ENCODE assay signal across 23 cellular contexts in the genomic region with DNA sequence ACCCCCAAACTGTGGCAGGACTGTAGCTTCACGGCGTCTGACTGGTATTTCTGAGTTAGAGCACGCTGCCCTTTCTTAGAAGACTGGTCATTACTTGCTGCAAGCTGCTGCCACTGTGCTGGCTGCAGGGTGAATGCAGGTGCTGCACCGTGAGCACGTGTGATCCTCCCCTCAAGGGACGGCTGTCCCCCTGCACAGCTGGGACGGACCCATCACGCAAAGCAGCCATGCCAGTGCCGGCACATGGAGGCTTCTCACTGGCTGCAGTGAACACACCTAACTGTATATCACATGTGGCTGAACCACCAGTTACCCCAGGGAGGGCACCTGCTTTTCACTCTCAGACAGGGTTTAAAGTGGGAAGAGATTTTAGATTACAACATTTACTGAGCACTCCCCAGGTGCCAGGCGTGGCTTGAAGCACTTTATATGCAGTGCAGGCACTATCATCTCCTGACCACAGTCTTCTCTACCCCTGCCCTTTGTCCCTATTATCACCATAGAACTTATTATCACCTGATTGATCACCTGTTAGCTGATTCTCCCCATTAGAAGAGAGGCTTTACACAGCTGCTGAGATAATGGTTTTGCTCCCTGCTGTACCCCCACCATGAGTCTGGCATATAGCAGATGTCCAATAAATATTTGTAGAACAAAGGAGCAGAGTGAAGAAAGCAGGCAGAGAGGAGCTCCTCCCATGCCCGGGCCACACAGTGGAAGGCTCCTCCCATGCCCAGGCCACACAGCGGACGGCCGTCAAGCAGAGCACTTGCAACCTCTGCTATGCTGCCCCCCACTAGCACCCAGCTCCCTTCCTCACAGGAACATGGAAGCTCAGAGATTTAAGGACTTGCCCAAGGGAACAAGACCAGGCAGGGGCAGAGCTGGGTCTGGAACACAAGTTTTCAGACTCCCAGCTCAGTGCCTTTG. TPM values are rescaled to one million over a fixed set of nuclear protein-coding genes. Genes with fewer than 3 reads are reported as not detected.
A peak's percentile ranks its signal among the peaks of the same experiment; 100 is the strongest.
DNase-seq lines count a peak whose midpoint lies in the region; ATAC-seq and TF ChIP-seq lines count a peak whose summit lies in the region.
"Had no signal": no experiment of that assay in that cellular context is flagged by ENCODE, and none has a peak within 500 bp of the region (broad histone marks: within the 10 kb centered on the region; RNA-seq: fewer than 3 reads in every experiment).

No MANE protein-coding gene starts in this region.

- no peaks in the 10 kb centered on the region for H3K9me3 ChIP-seq in Peyer's patch
- no peaks in the 10 kb centered on the region for H3K9me3 ChIP-seq in mucosa of descending colon
- no peaks in the 10 kb centered on the region for H3K9me3 ChIP-seq in prostate gland
- no peaks in the 10 kb centered on the region for H3K9me3 ChIP-seq in HAP-1
- H3K9me3 ChIP-seq: Caco-2, gastroesophageal sphincter, right lobe of liver, SJSA1, uterus had no signal

- H3K27me3 ChIP-seq in Peyer's patch (no peaks in the 10 kb centered on the region), prostate gland (replicated peaks; ENCODE audit: insufficient read depth) (no peaks in the 10 kb centered on the region), HAP-1 (ENCODE audit: low read depth) (no peaks in the 10 kb centered on the region)
- H3K27me3 ChIP-seq: gastroesophageal sphincter, right lobe of liver, SJSA1, uterus had no signal

- ATAC-seq in GM18505 (IDR thresholded peaks at IDR 0.05; ENCODE audit: unreplicated experiment) = no peak
- ATAC-seq in mucosa of descending colon = peak; percentile 40
- ATAC-seq: gastroesophageal sphincter, left ventricle myocardium superior had no signal

- TF ChIP-seq POLR2A in GM18505 (IDR thresholded peaks at IDR 0.05; ENCODE audit: borderline replicate concordance, extremely low read depth, insufficient read depth, insufficient read length) (peak; percentile 30), Peyer's patch (IDR thresholded peaks at IDR 0.05) (no peak), prostate gland (IDR thresholded peaks at IDR 0.05) (no peak)

- 74% methylated on average over 12 of the region's 14 CpGs for WGBS in prostate gland

- peak overlapping the region in 3 of 4 donors; percentile 40 to 66 (median 62) for H3K27ac ChIP-seq in Peyer's patch
- H3K27ac ChIP-seq in prostate gland = no peak overlapping the region
- H3K27ac ChIP-seq: gastroesophageal sphincter, KMS-11, right lobe of liver, SJSA1, uterus, WERI-Rb-1 had no signal

- H3K4me1 ChIP-seq in Peyer's patch = peaks cover 0 to 21% (median 0%) of the 10 kb centered on the region in 4 donors
- no peaks in the 10 kb centered on the region for H3K4me1 ChIP-seq in mucosa of descending colon (ENCODE audit: low read depth)
- H3K4me1 ChIP-seq in prostate gland (replicated peaks) = no peaks in the 10 kb centered on the region
- no peaks in the 10 kb centered on the region for H3K4me1 ChIP-seq in HAP-1
- H3K4me1 ChIP-seq: Caco-2, gastroesophageal sphincter, right lobe of liver, SJSA1, uterus had no signal

- in situ Hi-C loops in HAP-1 (cut with MboI; ENCODE audit: low sequenced_read_pairs) = no loop called here

- DNase-seq in NCI-H146 (lab: John Stamatoyannopoulos, UW) = peak; percentile 95
- peak in 2 of 3 donors; percentile 63 to 68 for DNase-seq in Peyer's patch
- DNase-seq in mucosa of descending colon = no peak
- DNase-seq in cardiac septum (ENCODE audit: low spot score) = no peak
- DNase-seq in prostate gland (ENCODE audit: low spot score) = no peak
- no peak for DNase-seq in D341Med (ENCODE audit: low spot score)
- DNase-seq in HAP-1 (ENCODE audit: low spot score in 2 of 2) = no peak
- DNase-seq: activated CD4-positive, alpha-beta T cell treated with anti-CD3 and anti-CD28 coated beads, Interleukin-2, amount 50 U/mL, for 48 hours; activated naive CD4-positive, alpha-beta T cell treated with anti-CD3 and anti-CD28 coated beads, Interleukin-2, amount 50 U/mL, for 16 hours; activated T-cell treated with anti-CD3 and anti-CD28 coated beads, Interleukin-2, amount 50 U/mL, for 1 hour; Caco-2; left ventricle myocardium superior; NCI-H1105; NCI-H524 treated with DMSO at 0.1 percent for 48 hours; T-helper 2 cell; uterus; WERI-Rb-1 had no signal

- H3K4me3 ChIP-seq in Peyer's patch = no peak overlapping the region
- no peak overlapping the region for H3K4me3 ChIP-seq in mucosa of descending colon
- H3K4me3 ChIP-seq in prostate gland = no peak overlapping the region
- no peak overlapping the region for H3K4me3 ChIP-seq in HAP-1
- H3K4me3 ChIP-seq: gastroesophageal sphincter, right lobe of liver, SJSA1, uterus had no signal

- H3K36me3 ChIP-seq in Peyer's patch (peaks cover 0 to 64% (median 0%) of the 10 kb centered on the region in 3 donors), mucosa of descending colon (ENCODE audit: low read depth) (no peaks in the 10 kb centered on the region), prostate gland (peaks cover 5 to 6% of the 10 kb centered on the region in 2 donors), HAP-1 (replicated peaks) (peaks cover 73% of the 10 kb centered on the region)
- H3K36me3 ChIP-seq: uterus had no signal

- TF ChIP-seq CTCF in Peyer's patch (IDR thresholded peaks at IDR 0.05) (no peak), mucosa of descending colon (IDR thresholded peaks at IDR 0.05) (no peak), prostate gland (IDR thresholded peaks at IDR 0.05) (no peak)

- intact Hi-C loops in mucosa of descending colon (cut with DNase I, micrococcal nuclease) (no loop called here), cardiac septum (cut with DNase I) (no loop called here), prostate gland (cut with DNase I) (no loop called here)

RNA-seq across cellular contexts. Expression of a gene that starts 25.9 kb away (rescaled TPM):
- total RNA-seq in Peyer's patch (1 to 10 TPM in 1 of 4 donors, under 1 TPM in 1, not detected in 2; 0.54 to 1.2 TPM), mucosa of descending colon (under 1 TPM in 1 of 3 donors, not detected in 2; 0.17 TPM), cardiac septum (not detected), prostate gland (under 1 TPM in 1 of 2 donors, not detected in 1; 0.51 TPM)
- total RNA-seq: Caco-2, epithelial cell of proximal tubule, left ventricle myocardium superior, SJSA1, uterus had no signal

RNA-seq across cellular contexts. Expression of a gene that starts 27.2 kb away (rescaled TPM):
- 10 to 100 TPM in 2 of 4 donors, 1 to 10 TPM in 2; 1.7 to 11.7 (median 10.3) TPM for total RNA-seq in Peyer's patch
- total RNA-seq in mucosa of descending colon = 10 to 100 TPM in 2 of 3 donors, 1 to 10 TPM in 1; 7.8 to 11.1 (median 10.9) TPM
- total RNA-seq in cardiac septum = 5.8 TPM
- total RNA-seq in prostate gland = 10 to 100 TPM; 20.2 to 22.2 TPM

RNA-seq across cellular contexts. Expression of a gene that starts 42.8 kb away (rescaled TPM):
- total RNA-seq in Peyer's patch (10 to 100 TPM; 11.0 to 74.5 (median 32.0) TPM), mucosa of descending colon (10 to 100 TPM; 19.6 to 28.2 (median 28.1) TPM), cardiac septum (29.3 TPM), prostate gland (100 to 1,000 TPM; 147 to 169 TPM)

Comparison
In these comparisons a context has a peak if more than half of its experiments do, and no peak if none do; other contexts are left out.
1. DNase-seq: peak in NCI-H146 (single experiment) and Peyer's patch (2 of 3); none in mucosa of descending colon (0 of 3), cardiac septum (single experiment), prostate gland (single experiment), D341Med (single experiment) and HAP-1 (0 of 2).
2. H3K27ac ChIP-seq: peak in Peyer's patch (3 of 4); none in prostate gland (0 of 2).